In genomic region chr11:73244589-73245240, GRCh38 we compare ENCODE assay signal across 33 cellular contexts. TPM values are rescaled to one million over a fixed set of nuclear protein-coding genes. Genes with fewer than 3 reads are reported as not detected.
A peak's percentile ranks its signal among the peaks of the same experiment; 100 is the strongest.
DNase-seq lines count a peak whose midpoint lies in the region; ATAC-seq and TF ChIP-seq lines count a peak whose summit lies in the region.
"Had no signal": no experiment of that assay in that cellular context is flagged by ENCODE, and none has a peak within 500 bp of the region (broad histone marks: within the 10 kb centered on the region; RNA-seq: fewer than 3 reads in every experiment).

No MANE protein-coding gene starts in this region.

- H3K27me3 Mint-ChIP-seq in activated naive CD8-positive, alpha-beta T cell treated with anti-CD3 and anti-CD28 coated beads, Interleukin-2, amount 10 ng/mL, durations not matched to agents 7 days and 5 days: peaks cover 14% of the 10 kb centered on the region
- peaks cover 5% of the 10 kb centered on the region for H3K27me3 Mint-ChIP-seq in activated naive CD8-positive, alpha-beta T cell treated with anti-CD3 and anti-CD28 coated beads, Interleukin-2, amount 50 U/mL, for 24 hours
- no peaks in the 10 kb centered on the region for H3K27me3 Mint-ChIP-seq in activated T-helper 17 cell treated with anti-CD3 and anti-CD28 coated beads, Interleukin-2, amount 50 U/mL, for 72 hours
- H3K27me3 Mint-ChIP-seq: activated naive CD4-positive, alpha-beta T cell treated with anti-CD3 and anti-CD28 coated beads, Interleukin-2, amount 50 U/mL, for 24 hours had no signal

- no peaks in the 10 kb centered on the region for H3K9me3 Mint-ChIP-seq in activated naive CD8-positive, alpha-beta T cell treated with anti-CD3 and anti-CD28 coated beads, Interleukin-2, amount 10 ng/mL, durations not matched to agents 7 days and 5 days
- no peaks in the 10 kb centered on the region for H3K9me3 Mint-ChIP-seq in activated naive CD8-positive, alpha-beta T cell treated with anti-CD3 and anti-CD28 coated beads, Interleukin-2, amount 50 U/mL, for 24 hours
- H3K9me3 Mint-ChIP-seq in activated T-helper 17 cell treated with anti-CD3 and anti-CD28 coated beads, Interleukin-2, amount 50 U/mL, for 72 hours: no peaks in the 10 kb centered on the region
- H3K9me3 Mint-ChIP-seq: activated naive CD4-positive, alpha-beta T cell treated with anti-CD3 and anti-CD28 coated beads, Interleukin-2, amount 50 U/mL, for 24 hours; CD4-positive, CD25-positive, alpha-beta regulatory T cell; GM23338; naive thymus-derived CD4-positive, alpha-beta T cell; stimulated activated naive CD8-positive, alpha-beta T cell treated with anti-CD3 and anti-CD28 coated beads, Interleukin-15, Interleukin-2, amounts not matched to agents 100 ng/mL and 50 ng/mL, for 24 hours had no signal

- no peaks in the 10 kb centered on the region for H3K36me3 Mint-ChIP-seq in activated naive CD8-positive, alpha-beta T cell treated with anti-CD3 and anti-CD28 coated beads, Interleukin-2, amount 10 ng/mL, durations not matched to agents 7 days and 5 days
- no peaks in the 10 kb centered on the region for H3K36me3 Mint-ChIP-seq in activated naive CD8-positive, alpha-beta T cell treated with anti-CD3 and anti-CD28 coated beads, Interleukin-2, amount 50 U/mL, for 24 hours (ENCODE audit: low read depth)
- no peaks in the 10 kb centered on the region for H3K36me3 Mint-ChIP-seq in activated T-helper 17 cell treated with anti-CD3 and anti-CD28 coated beads, Interleukin-2, amount 50 U/mL, for 72 hours (ENCODE audit: low read depth)
- H3K36me3 Mint-ChIP-seq: activated naive CD4-positive, alpha-beta T cell treated with anti-CD3 and anti-CD28 coated beads, Interleukin-2, amount 50 U/mL, for 24 hours; CD4-positive, CD25-positive, alpha-beta regulatory T cell; naive thymus-derived CD4-positive, alpha-beta T cell had no signal

- H3K9me3 ChIP-seq in upper lobe of right lung: no peaks in the 10 kb centered on the region
- H3K9me3 ChIP-seq: A549, gastroesophageal sphincter, ovary, testis, vagina had no signal

- DNase-seq in activated naive CD8-positive, alpha-beta T cell treated with anti-CD3 and anti-CD28 coated beads, Interleukin-2, amount 10 ng/mL, durations not matched to agents 7 days and 5 days: peak; percentile 10
- no peak for DNase-seq in activated naive CD8-positive, alpha-beta T cell treated with anti-CD3 and anti-CD28 coated beads, Interleukin-2, amount 50 U/mL, for 24 hours
- DNase-seq in NCI-H2029 treated with DMSO at 0.1 percent for 48 hours (lab: John Stamatoyannopoulos, UW) (peak; percentile 33), islet precursor cell (peak; percentile 54), upper lobe of right lung (peak; percentile 33), NK-92 (lab: John Stamatoyannopoulos, UW; ENCODE audit: unreplicated experiment) (no peak)
- DNase-seq: activated CD4-positive, alpha-beta T cell treated with anti-CD3 and anti-CD28 coated beads, Interleukin-2, amount 50 U/mL, for 48 hours; activated CD4-positive, CD25-positive, alpha-beta regulatory T cell treated with anti-CD3 and anti-CD28 coated beads, Interleukin-2, amount 50 U/mL, for 72 hours; activated CD8-positive, alpha-beta memory T cell treated with anti-CD3 and anti-CD28 coated beads, Interleukin-2, amount 50 U/mL, for 4 hours; CD4-positive, CD25-positive, alpha-beta regulatory T cell; KBM-7; naive thymus-derived CD4-positive, alpha-beta T cell; NCI-H1092 treated with DMSO at 0.1 percent for 48 hours; NCI-H82; PC-3; retina; SHP77; T-helper 2 cell; testis had no signal

- TF ChIP-seq CTCF in upper lobe of right lung (IDR thresholded peaks at IDR 0.05): no peak

- POLR2A ChIA-PET in activated naive CD8-positive, alpha-beta T cell treated with anti-CD3 and anti-CD28 coated beads, Interleukin-2, amount 10 ng/mL, durations not matched to agents 7 days and 5 days (lab: Charles Lee): interaction anchor here (0.5 to 0.6 kb wide), 2 partner anchors 101 to 395 kb away, joined by 3 read pairs; no protein-coding TSS in a partner anchor

- H3K27ac Mint-ChIP-seq in activated naive CD8-positive, alpha-beta T cell treated with anti-CD3 and anti-CD28 coated beads, Interleukin-2, amount 10 ng/mL, durations not matched to agents 7 days and 5 days: no peak overlapping the region
- no peak overlapping the region for H3K27ac Mint-ChIP-seq in activated naive CD8-positive, alpha-beta T cell treated with anti-CD3 and anti-CD28 coated beads, Interleukin-2, amount 50 U/mL, for 24 hours
- H3K27ac Mint-ChIP-seq in activated T-helper 17 cell treated with anti-CD3 and anti-CD28 coated beads, Interleukin-2, amount 50 U/mL, for 72 hours: no peak overlapping the region
- H3K27ac Mint-ChIP-seq: activated naive CD4-positive, alpha-beta T cell treated with anti-CD3 and anti-CD28 coated beads, Interleukin-2, amount 50 U/mL, for 24 hours; CD4-positive, CD25-positive, alpha-beta regulatory T cell; GM23338; naive thymus-derived CD4-positive, alpha-beta T cell; stimulated activated naive CD8-positive, alpha-beta T cell treated with anti-CD3 and anti-CD28 coated beads, Interleukin-15, Interleukin-2, amounts not matched to agents 100 ng/mL and 50 ng/mL, for 24 hours had no signal

- peaks cover 27% of the 10 kb centered on the region for H3K4me1 Mint-ChIP-seq in activated naive CD8-positive, alpha-beta T cell treated with anti-CD3 and anti-CD28 coated beads, Interleukin-2, amount 10 ng/mL, durations not matched to agents 7 days and 5 days
- peaks cover 8% of the 10 kb centered on the region for H3K4me1 Mint-ChIP-seq in activated naive CD8-positive, alpha-beta T cell treated with anti-CD3 and anti-CD28 coated beads, Interleukin-2, amount 50 U/mL, for 24 hours
- H3K4me1 Mint-ChIP-seq in activated T-helper 17 cell treated with anti-CD3 and anti-CD28 coated beads, Interleukin-2, amount 50 U/mL, for 72 hours: no peaks in the 10 kb centered on the region
- H3K4me1 Mint-ChIP-seq: activated naive CD4-positive, alpha-beta T cell treated with anti-CD3 and anti-CD28 coated beads, Interleukin-2, amount 50 U/mL, for 24 hours had no signal

- H3K4me1 ChIP-seq in upper lobe of right lung: peaks cover 14% of the 10 kb centered on the region

- no peak overlapping the region for H3K27ac ChIP-seq in upper lobe of right lung
- H3K27ac ChIP-seq: A549, gastroesophageal sphincter, ovary, skin epidermis, testis, vagina had no signal

- no peak for ATAC-seq in activated naive CD8-positive, alpha-beta T cell treated with anti-CD3 and anti-CD28 coated beads, Interleukin-2, amount 10 ng/mL, durations not matched to agents 7 days and 5 days (ENCODE audit: low read depth)
- ATAC-seq in activated naive CD8-positive, alpha-beta T cell treated with anti-CD3 and anti-CD28 coated beads, Interleukin-2, amount 50 U/mL, for 24 hours: no peak
- ATAC-seq in upper lobe of right lung: no peak
- no peak for ATAC-seq in HG03097 (IDR thresholded peaks at IDR 0.05; ENCODE audit: low FRiP score, unreplicated experiment)
- no peak for ATAC-seq in activated T-helper 17 cell treated with anti-CD3 and anti-CD28 coated beads, Interleukin-2, amount 50 U/mL, for 72 hours (replicated peaks)
- ATAC-seq: A549; gastroesophageal sphincter; GM23338; naive thymus-derived CD4-positive, alpha-beta T cell; PC-3 had no signal

- H3K4me3 Mint-ChIP-seq in activated naive CD8-positive, alpha-beta T cell treated with anti-CD3 and anti-CD28 coated beads, Interleukin-2, amount 10 ng/mL, durations not matched to agents 7 days and 5 days: no peak overlapping the region
- H3K4me3 Mint-ChIP-seq in activated naive CD8-positive, alpha-beta T cell treated with anti-CD3 and anti-CD28 coated beads, Interleukin-2, amount 50 U/mL, for 24 hours: no peak overlapping the region
- H3K4me3 Mint-ChIP-seq in activated T-helper 17 cell treated with anti-CD3 and anti-CD28 coated beads, Interleukin-2, amount 50 U/mL, for 72 hours: no peak overlapping the region
- H3K4me3 Mint-ChIP-seq: activated naive CD4-positive, alpha-beta T cell treated with anti-CD3 and anti-CD28 coated beads, Interleukin-2, amount 50 U/mL, for 24 hours; CD4-positive, CD25-positive, alpha-beta regulatory T cell; GM23338; naive thymus-derived CD4-positive, alpha-beta T cell; stimulated activated naive CD8-positive, alpha-beta T cell treated with anti-CD3 and anti-CD28 coated beads, Interleukin-15, Interleukin-2, amounts not matched to agents 100 ng/mL and 50 ng/mL, for 24 hours had no signal

- no peak overlapping the region for H3K4me3 ChIP-seq in upper lobe of right lung
- H3K4me3 ChIP-seq: A549, gastroesophageal sphincter, GM23338, lung, ovary, skin epidermis, testis, vagina had no signal

- intact Hi-C loops in upper lobe of right lung (cut with DNase I): no loop called here

- H3K36me3 ChIP-seq in upper lobe of right lung: no peaks in the 10 kb centered on the region
- H3K36me3 ChIP-seq: gastroesophageal sphincter, ovary, vagina had no signal

- H3K27me3 ChIP-seq in upper lobe of right lung: no peaks in the 10 kb centered on the region
- H3K27me3 ChIP-seq: gastroesophageal sphincter, ovary, testis, vagina had no signal

RNA-seq across cellular contexts. Expression of gene P2RY2, which starts 26.6 kb away (rescaled TPM):
- not detected for total RNA-seq in activated naive CD8-positive, alpha-beta T cell treated with anti-CD3 and anti-CD28 coated beads, Interleukin-2, amount 10 ng/mL, durations not matched to agents 7 days and 5 days
- total RNA-seq in upper lobe of right lung: 7.4 TPM
- not detected for total RNA-seq in activated T-helper 17 cell treated with anti-CD3 and anti-CD28 coated beads, Interleukin-2, amount 50 U/mL, for 72 hours
- total RNA-seq: CD4-positive, CD25-positive, alpha-beta regulatory T cell had no signal

RNA-seq across cellular contexts. Expression of gene P2RY6, which starts 27.4 kb away (rescaled TPM):
- total RNA-seq in activated naive CD8-positive, alpha-beta T cell treated with anti-CD3 and anti-CD28 coated beads, Interleukin-2, amount 10 ng/mL, durations not matched to agents 7 days and 5 days: under 1 TPM in 1 of 2 experiments, not detected in 1; 0.44 TPM
- total RNA-seq in upper lobe of right lung: 3.2 TPM
- not detected for total RNA-seq in activated T-helper 17 cell treated with anti-CD3 and anti-CD28 coated beads, Interleukin-2, amount 50 U/mL, for 72 hours
- total RNA-seq: bronchial epithelial cell; CD4-positive, CD25-positive, alpha-beta regulatory T cell; GM23338; HT1080; MCF 10A had no signal

Comparison
In these comparisons a context has a peak if more than half of its experiments do, and no peak if none do; other contexts are left out.
1. DNase-seq: peak in activated naive CD8-positive, alpha-beta T cell treated with anti-CD3 and anti-CD28 coated beads, Interleukin-2, amount 10 ng/mL, durations not matched to agents 7 days and 5 days (single experiment), NCI-H2029 treated with DMSO at 0.1 percent for 48 hours (single experiment), islet precursor cell (single experiment) and upper lobe of right lung (single experiment); none in activated naive CD8-positive, alpha-beta T cell treated with anti-CD3 and anti-CD28 coated beads, Interleukin-2, amount 50 U/mL, for 24 hours (single experiment) and NK-92 (single experiment).